In the genomic region with DNA sequence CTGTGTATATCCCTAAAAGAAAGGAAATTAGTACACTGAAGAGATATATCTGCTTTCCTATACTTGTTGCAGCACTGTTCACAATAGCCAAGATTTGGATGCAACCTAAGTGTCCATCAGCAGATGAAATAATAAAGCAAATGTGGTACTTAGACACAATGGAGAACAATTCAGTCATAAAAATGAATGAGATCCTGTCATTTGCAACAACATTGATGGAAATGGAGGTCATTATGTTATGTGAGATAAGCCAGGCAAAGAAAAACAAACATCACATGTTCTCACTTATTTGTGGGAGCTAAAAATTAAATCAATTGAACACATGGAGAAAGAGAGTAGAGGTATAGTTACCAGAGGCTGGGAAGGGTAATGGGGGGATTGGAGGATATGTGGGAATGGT, we compare ENCODE assay signal across 23 cellular contexts.
"Had no signal": no experiment of that assay in that cellular context is flagged by ENCODE, and none has a peak within 500 bp of the region (broad histone marks: within the 10 kb centered on the region; RNA-seq: fewer than 3 reads in every experiment).

No MANE protein-coding gene starts in this region.

- H2AFZ ChIP-seq: neural progenitor cell had no signal

- DNase-seq: left ventricle myocardium inferior; naive B cell; natural killer cell; nephron progenitor cell; occipital lobe; ovary; right lobe of liver; stimulated activated CD4-positive, alpha-beta T cell treated with anti-CD3 and anti-CD28 coated beads, Interleukin-1b, Interleukin-23, amount 100 ng/mL, for 48 hours; stimulated activated CD4-positive, alpha-beta T cell treated with anti-CD3 and anti-CD28 coated beads, Interleukin-2, amount 100 ng/mL, for 48 hours; stimulated activated CD4-positive, alpha-beta T cell treated with anti-CD3 and anti-CD28 coated beads, Interleukin-4, amount 100 ng/mL, for 4 hours; stimulated activated CD8-positive, alpha-beta memory T cell treated with anti-CD3 and anti-CD28 coated beads, Interleukin-4, amount 100 ng/mL, for 48 hours; stimulated activated naive CD4-positive, alpha-beta T cell treated with Interleukin-2 at 50 U/mL for 16 hours; stomach; testis; thyroid gland; transverse colon; upper lobe of left lung had no signal

- H3K9ac ChIP-seq: neural progenitor cell had no signal

- H3K4me1 ChIP-seq: left ventricle myocardium inferior, right atrium auricular region, right lobe of liver, stomach, testis, thyroid gland, transverse colon, upper lobe of left lung had no signal

- ATAC-seq: natural killer cell; right lobe of liver; stimulated activated memory B cell treated with anti-CD40 and anti-IgM and Interleukin-4, amounts not matched to agents 10 μg/mL and 1 μg/mL and 100 μg/mL, for 72 hours had no signal

- H3K9me3 ChIP-seq: neutrophil, ovary, right atrium auricular region, right lobe of liver, testis, thyroid gland, transverse colon had no signal

- H3K27ac ChIP-seq: left ventricle myocardium inferior, neural progenitor cell, neutrophil, ovary, right atrium auricular region, right lobe of liver, stomach, testis, thyroid gland, transverse colon, upper lobe of left lung had no signal

- H3K4me2 ChIP-seq: neural progenitor cell, smooth muscle cell had no signal

- H3K27me3 ChIP-seq: neural progenitor cell, neutrophil, ovary, right atrium auricular region, right lobe of liver, stomach, testis, thyroid gland, transverse colon, upper lobe of left lung had no signal

- H3K4me3 ChIP-seq: left ventricle myocardium inferior, lung, neural progenitor cell, ovary, right atrium auricular region, right lobe of liver, smooth muscle cell, stomach, testis, thyroid gland, transverse colon, upper lobe of left lung had no signal

- H3K36me3 ChIP-seq: left ventricle myocardium inferior, neural progenitor cell, neutrophil, ovary, right atrium auricular region, right lobe of liver, stomach, thyroid gland, transverse colon, upper lobe of left lung had no signal
